ENCODE assay signal across 15 cellular contexts in genomic region chr7:156558198-156558597, GRCh38.
DNase-seq lines count a peak whose midpoint lies in the region; ATAC-seq and TF ChIP-seq lines count a peak whose summit lies in the region.
"Had no signal": no experiment of that assay in that cellular context is flagged by ENCODE, and none has a peak within 500 bp of the region (broad histone marks: within the 10 kb centered on the region; RNA-seq: fewer than 3 reads in every experiment).

No MANE protein-coding gene starts in this region.

- DNase-seq in ELR (ENCODE audit: low read depth) (peak; percentile 44), NCI-H2029 (lab: John Stamatoyannopoulos, UW) (peak; percentile 76), astrocyte of the hippocampus (ENCODE audit: low read depth, low spot score) (peak; percentile 89), kidney tubule cell (ENCODE audit: low spot score) (peak; percentile 98), NCI-H146 (lab: John Stamatoyannopoulos, UW) (no peak), ascending aorta (ENCODE audit: low spot score in 2 of 2) (no peak)
- no peak for DNase-seq in activated CD4-positive, alpha-beta T cell treated with anti-CD3 and anti-CD28 coated beads, Interleukin-2, amount 50 U/mL, for 48 hours
- DNase-seq: activated gamma-delta T cell, DMS79, spleen had no signal

- no peaks in the 10 kb centered on the region for H3K36me3 ChIP-seq in ascending aorta
- H3K36me3 ChIP-seq: cardiac muscle cell, spleen had no signal

- no peaks in the 10 kb centered on the region for H3K4me1 ChIP-seq in ascending aorta
- H3K4me1 ChIP-seq: parathyroid adenoma, spleen had no signal

- H3K27me3 ChIP-seq in ascending aorta, result no peaks in the 10 kb centered on the region
- H3K27me3 ChIP-seq: cardiac muscle cell had no signal

- no peaks in the 10 kb centered on the region for H3K9me3 ChIP-seq in ascending aorta

- no peak for ATAC-seq in GM19035 (IDR thresholded peaks at IDR 0.05; ENCODE audit: unreplicated experiment)

- intact Hi-C loops in ascending aorta (cut with DNase I), result no loop called here

- no peak overlapping the region for H3K4me3 ChIP-seq in ascending aorta
- H3K4me3 ChIP-seq: cardiac muscle cell, SK-N-MC, spleen had no signal

- no peak overlapping the region for H3K27ac ChIP-seq in ascending aorta
- H3K27ac ChIP-seq: cardiac muscle cell, parathyroid adenoma, SK-N-MC, spleen, VCaP had no signal

- TF ChIP-seq CTCF in ascending aorta (IDR thresholded peaks at IDR 0.05), result no peak

Comparison
In these comparisons a context has a peak if more than half of its experiments do, and no peak if none do; other contexts are left out.
1. DNase-seq: peak in ELR (single experiment), NCI-H2029 (single experiment), astrocyte of the hippocampus (single experiment) and kidney tubule cell (single experiment); none in NCI-H146 (single experiment), activated CD4-positive, alpha-beta T cell treated with anti-CD3 and anti-CD28 coated beads, Interleukin-2, amount 50 U/mL, for 48 hours (0 of 2) and ascending aorta (0 of 2).